ENCODE assay signal across 9 cellular contexts in the genomic region with DNA sequence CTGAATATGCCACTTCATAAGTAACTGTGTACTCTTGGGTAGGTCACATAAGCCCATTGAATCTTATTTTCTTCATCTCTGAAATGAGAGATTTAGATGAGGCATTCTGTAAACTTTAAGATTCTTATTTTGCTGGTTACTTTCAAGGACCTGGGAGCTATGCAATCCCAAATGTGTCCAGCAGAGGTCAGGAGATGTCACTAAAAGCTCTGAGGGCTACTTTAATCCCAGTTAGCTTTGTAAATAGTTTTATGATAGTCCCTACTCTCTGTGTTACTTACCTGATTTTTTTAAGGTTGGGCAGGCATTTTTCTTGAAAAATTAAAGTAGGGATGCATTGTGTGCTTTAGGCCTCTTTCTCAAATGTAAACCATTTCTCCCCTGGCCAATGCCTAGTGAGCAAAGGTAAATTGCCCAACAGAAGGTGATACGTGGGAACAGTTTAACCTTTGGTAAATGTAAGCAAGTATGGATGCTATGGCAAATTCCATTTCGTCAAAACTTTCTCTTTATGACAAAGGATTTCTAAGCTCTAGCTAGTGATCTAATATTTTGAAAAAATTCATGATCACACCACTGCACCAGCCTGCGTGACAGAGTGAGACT. TPM values are rescaled to one million over a fixed set of nuclear protein-coding genes. Genes with fewer than 3 reads are reported as not detected.
A peak's percentile ranks its signal among the peaks of the same experiment; 100 is the strongest.
DNase-seq lines count a peak whose midpoint lies in the region; ATAC-seq and TF ChIP-seq lines count a peak whose summit lies in the region.
"Had no signal": no experiment of that assay in that cellular context is flagged by ENCODE, and none has a peak within 500 bp of the region (broad histone marks: within the 10 kb centered on the region; RNA-seq: fewer than 3 reads in every experiment).

No MANE protein-coding gene starts in this region.

- CTCF ChIA-PET in Calu3 (lab: Charles Lee) (interaction anchor here (0.5 to 2.7 kb wide), 15 partner anchors 8 to 363 kb away, joined by 3 to 45 read pairs (median 6); no protein-coding TSS in a partner anchor), Panc1 (lab: Charles Lee) (interaction anchor here (0.6 to 2.2 kb wide), 13 partner anchors 9 to 1230 kb away, joined by 3 to 25 read pairs (median 4); no protein-coding TSS in a partner anchor)

- H3K27me3 ChIP-seq in Panc1 (ENCODE audit: control insufficient read depth, insufficient read depth, low read length), result no peaks in the 10 kb centered on the region

- no peaks in the 10 kb centered on the region for H3K27me3 Mint-ChIP-seq in Calu3 (ENCODE audit: unreplicated experiment)
- H3K27me3 Mint-ChIP-seq in neural crest cell (ENCODE audit: low read depth), result peaks cover 5% of the 10 kb centered on the region
- H3K27me3 Mint-ChIP-seq: activated naive CD4-positive, alpha-beta T cell treated with anti-CD3 and anti-CD28 coated beads, Interleukin-2, amount 50 U/mL, for 24 hours had no signal

- intact Hi-C loops in Calu3 (cut with micrococcal nuclease; ENCODE audit: unreplicated experiment), result loop anchor here (1.0 to 5.0 kb wide), 3 partner anchors 40 to 363 kb away; no protein-coding TSS in a partner anchor
- intact Hi-C loops in Panc1 (cut with micrococcal nuclease; ENCODE audit: unreplicated experiment), result loop anchor here (1.0 kb wide), 1 partner anchor 96 kb away; no protein-coding TSS in a partner anchor

- BruUV-seq in Calu3 (replicated peaks; lab: Mats Ljungman, UMichigan) (no TSS peak), Panc1 (replicated peaks; lab: Mats Ljungman, UMichigan) (no TSS peak)

- no peaks in the 10 kb centered on the region for H3K9me3 ChIP-seq in Panc1 (ENCODE audit: control insufficient read depth, insufficient read depth, low read depth, low read length)

- H3K36me3 ChIP-seq in Panc1 (ENCODE audit: control insufficient read depth, insufficient read depth, low read length), result no peaks in the 10 kb centered on the region

- H3K4me1 Mint-ChIP-seq in Calu3 (ENCODE audit: low read depth, unreplicated experiment), result peaks cover 22% of the 10 kb centered on the region
- no peaks in the 10 kb centered on the region for H3K4me1 Mint-ChIP-seq in neural crest cell
- H3K4me1 Mint-ChIP-seq: activated naive CD4-positive, alpha-beta T cell treated with anti-CD3 and anti-CD28 coated beads, Interleukin-2, amount 50 U/mL, for 24 hours had no signal

- no peaks in the 10 kb centered on the region for H3K9me3 Mint-ChIP-seq in Calu3 (ENCODE audit: low read depth, unreplicated experiment)
- no peaks in the 10 kb centered on the region for H3K9me3 Mint-ChIP-seq in neural crest cell
- H3K9me3 Mint-ChIP-seq: activated naive CD4-positive, alpha-beta T cell treated with anti-CD3 and anti-CD28 coated beads, Interleukin-2, amount 50 U/mL, for 24 hours had no signal

- no peak overlapping the region for H3K27ac Mint-ChIP-seq in Calu3 (ENCODE audit: unreplicated experiment)
- H3K27ac Mint-ChIP-seq in neural crest cell (ENCODE audit: unreplicated experiment), result no peak overlapping the region
- H3K27ac Mint-ChIP-seq: activated naive CD4-positive, alpha-beta T cell treated with anti-CD3 and anti-CD28 coated beads, Interleukin-2, amount 50 U/mL, for 24 hours had no signal

- H3K4me3 Mint-ChIP-seq in Calu3 (ENCODE audit: low read depth, unreplicated experiment) (no peak overlapping the region), neural crest cell (no peak overlapping the region)
- H3K4me3 Mint-ChIP-seq: activated naive CD4-positive, alpha-beta T cell treated with anti-CD3 and anti-CD28 coated beads, Interleukin-2, amount 50 U/mL, for 24 hours had no signal

- ATAC-seq in Panc1, result peak; percentile 84
- ATAC-seq in GM19463 (IDR thresholded peaks at IDR 0.05; ENCODE audit: unreplicated experiment), result no peak

- DNase-seq in Calu3 (peak; percentile 74), HuH-7 (ENCODE audit: low spot score) (peak; percentile 62), Panc1 (ENCODE audit: low read depth, low spot score) (peak; percentile 72), activated T-cell treated with anti-CD3 and anti-CD28 coated beads for 48 hours (ENCODE audit: low read depth) (peak; percentile 57), fibroblast of gingiva (ENCODE audit: low read depth) (peak; percentile 51), neural crest cell (ENCODE audit: low read depth, low spot score) (peak; percentile 74), substantia nigra (lab: John Stamatoyannopoulos, UW) (peak in 36 of 49 donors; percentile 7 to 80 (median 52))

- peaks cover 5% of the 10 kb centered on the region; the same call in 1 of the 2 replicates for H3K4me1 ChIP-seq in Panc1 (ENCODE audit: control insufficient read depth, insufficient read depth, low read length)

- no peak overlapping the region for H3K27ac ChIP-seq in Panc1 (ENCODE audit: low read length)
- no peak overlapping the region for H3K27ac ChIP-seq in substantia nigra (ENCODE audit: low read depth, low read length, poor library complexity, severe bottlenecking)

- in situ Hi-C loops in Panc1 (cut with HindIII; ENCODE audit: low pct_unique_long_range_greater_than_20kb, low sequenced_read_pairs), result loop anchor here (25.0 kb wide), 1 partner anchor 100 kb away; no protein-coding TSS in a partner anchor

- H3K4me3 ChIP-seq in Panc1 (ENCODE audit: low read depth in 2 of 2, low read length in 2 of 2), result no peak overlapping the region

- H3K36me3 Mint-ChIP-seq in Calu3 (ENCODE audit: insufficient read depth, unreplicated experiment) (peaks cover 5% of the 10 kb centered on the region), neural crest cell (ENCODE audit: low read depth) (no peaks in the 10 kb centered on the region)
- H3K36me3 Mint-ChIP-seq: activated naive CD4-positive, alpha-beta T cell treated with anti-CD3 and anti-CD28 coated beads, Interleukin-2, amount 50 U/mL, for 24 hours had no signal

- POLR2A ChIA-PET in Panc1 (lab: Charles Lee), result interaction anchor here (0.5 to 0.9 kb wide), 2 partner anchors 58 to 96 kb away, joined by 3 to 4 read pairs; partner anchors contain the start of gene WSB1

- TF ChIP-seq CTCF in Calu3 (IDR thresholded peaks at IDR 0.05; ENCODE audit: unreplicated experiment) (peak; percentile 66), Panc1 (IDR thresholded peaks at IDR 0.05) (peak; percentile 81; the same call in 1 of the 2 replicates), neural crest cell (conservative IDR thresholded peaks at IDR 0.05) (peak; percentile 94)

RNA-seq across cellular contexts. Expression of gene WSB1, which starts 57.1 kb away (rescaled TPM):
- total RNA-seq in Calu3 (2022), result 60.7 and 79.7 TPM in 2 replicates
- total RNA-seq in Panc1 (2021; ENCODE audit: unreplicated experiment), result 114 TPM
- polyA plus RNA-seq in Panc1 (2012; ENCODE audit: insufficient read length), result 50.3 TPM
- total RNA-seq in neural crest cell, result 231 and 237 TPM in 2 replicates
